ENCODE assay signal across 8 cellular contexts in genomic region chr11:65491614-65492386, GRCh38. TPM values are rescaled to one million over a fixed set of nuclear protein-coding genes. Genes with fewer than 3 reads are reported as not detected.
DNase-seq lines count a peak whose midpoint lies in the region; ATAC-seq and TF ChIP-seq lines count a peak whose summit lies in the region.

No MANE protein-coding gene starts in this region.

- ATAC-seq in SK-N-SH treated with all-trans-retinoic acid at 6 μM for 48 hours: peak; percentile 16
- no peak for ATAC-seq in GM19397 (IDR thresholded peaks at IDR 0.05; ENCODE audit: unreplicated experiment)

- no peaks in the 10 kb centered on the region for H3K27me3 ChIP-seq in neutrophil

- peaks cover 82 to 89% of the 10 kb centered on the region in 2 experiments for H3K4me1 ChIP-seq in neutrophil (ENCODE audit: control insufficient read depth in 1 of 2, insufficient read depth in 1 of 2, low read depth in 1 of 2, low read length in 1 of 2)

- H3K36me3 ChIP-seq in neutrophil: no peaks in the 10 kb centered on the region

- TF ChIP-seq CTCF in neutrophil (IDR thresholded peaks at IDR 0.05): no peak

- peak; percentile 98 for DNase-seq in DMS53 (lab: John Stamatoyannopoulos, UW)
- peak; percentile 93 for DNase-seq in LHCN-M2 (ENCODE audit: low read depth)
- DNase-seq in fibroblast of peridontal ligament (ENCODE audit: extremely low read depth): peak; percentile 99
- no peak for DNase-seq in iPS-NIHi11 (ENCODE audit: low spot score)
- DNase-seq in SKM-1 treated with dmso at 0.1 percent for 144 hours (lab: John Stamatoyannopoulos, UW; ENCODE audit: unreplicated experiment): no peak

- peak overlapping the region; percentile 98 for H3K27ac ChIP-seq in neutrophil

- no peaks in the 10 kb centered on the region for H3K9me3 ChIP-seq in neutrophil

- H3K4me3 ChIP-seq in neutrophil (ENCODE audit: low read depth in 1 of 2, low read length in 1 of 2): peak overlapping the region; percentile 48 to 52

TF ChIP-seq in SK-N-SH treated with all-trans-retinoic acid at 6 μM for 48 hours, 23 proteins besides CTCF, POLR2A, EP300 and RAD21:
- TF ChIP-seq CSDC2 (CRISPR knock-in tag; IDR thresholded peaks at IDR 0.05) (peak; percentile 77; the same call in 1 of the 2 replicates), TOX (CRISPR knock-in tag; IDR thresholded peaks at IDR 0.05; ENCODE audit: borderline replicate concordance) (0 out of 2 replicates have a peak, but pooled peaks have one; percentile 40), ZNF70 (CRISPR knock-in tag; IDR thresholded peaks at IDR 0.05) (no peak)

RNA-seq across cellular contexts. Expression of gene MALAT1, which starts 7.0 kb away (rescaled TPM):
- 1,575 and 2,461 TPM in 2 replicates for total RNA-seq in LHCN-M2 (2014; rRNA removed)
- 343 TPM for polyA plus RNA-seq in LHCN-M2 (2012)

RNA-seq across cellular contexts. Expression of gene SCYL1, which starts 33.1 kb away (rescaled TPM):
- total RNA-seq in LHCN-M2 (2014; rRNA removed): 104 and 113 TPM in 2 replicates
- polyA plus RNA-seq in LHCN-M2 (2012): 81.2 TPM

Comparison
In these comparisons a context has a peak if more than half of its experiments do, and no peak if none do; other contexts are left out.
1. DNase-seq: peak in DMS53 (single experiment), LHCN-M2 (single experiment) and fibroblast of peridontal ligament (single experiment); none in iPS-NIHi11 (single experiment) and SKM-1 treated with dmso at 0.1 percent for 144 hours (single experiment).